1 cellular context compared by ENCODE assay signal in genomic region chr3:124374583-124374982, GRCh38.
TF ChIP-seq lines count a peak whose summit lies in the region.

No MANE protein-coding gene starts in this region.

TF ChIP-seq in HepG2, 621 proteins besides CTCF, POLR2A, EP300 and RAD21 (continued from another document):
- TF ChIP-seq TFAP4 (IDR thresholded peaks at IDR 0.05; ENCODE audit: borderline replicate concordance, low read depth) (no peak), MED1 (CRISPR knock-in tag; IDR thresholded peaks at IDR 0.05) (no peak), ZSCAN22 (CRISPR knock-in tag; IDR thresholded peaks at IDR 0.05) (no peak), CBX5 (CRISPR knock-in tag; IDR thresholded peaks at IDR 0.05; ENCODE audit: borderline replicate concordance) (no peak), ZNF614 (CRISPR knock-in tag; IDR thresholded peaks at IDR 0.05; ENCODE audit: borderline replicate concordance) (no peak), DMAP1 (CRISPR knock-in tag; IDR thresholded peaks at IDR 0.05) (no peak), ZNF451 (CRISPR knock-in tag; IDR thresholded peaks at IDR 0.05) (no peak), U2AF2 (IDR thresholded peaks at IDR 0.05; ENCODE audit: low read depth, low read length) (no peak)
